ENCODE assay signal across 8 cellular contexts in the genomic region with DNA sequence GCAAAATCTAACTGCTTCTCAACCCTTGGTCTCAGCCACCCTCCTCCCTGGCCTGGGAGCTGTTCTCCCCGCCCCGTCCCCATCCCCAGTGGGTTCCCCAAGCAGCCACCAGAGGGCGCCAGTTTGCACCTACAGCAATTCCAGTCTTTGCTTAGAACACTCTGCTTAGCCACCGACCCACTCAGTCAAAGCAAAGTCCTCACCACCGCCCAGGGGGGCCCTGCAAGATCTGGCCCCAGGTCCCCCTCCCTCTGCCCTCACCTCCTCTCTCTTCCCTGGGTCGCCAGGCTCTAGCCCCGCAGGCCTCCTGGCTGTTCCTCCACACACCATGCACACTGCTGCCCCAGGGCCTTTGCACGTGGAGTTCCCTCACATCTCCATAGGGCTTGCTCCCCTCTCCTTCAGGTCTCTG. TPM values are rescaled to one million over a fixed set of nuclear protein-coding genes. Genes with fewer than 3 reads are reported as not detected.
DNase-seq lines count a peak whose midpoint lies in the region; ATAC-seq and TF ChIP-seq lines count a peak whose summit lies in the region.

No MANE protein-coding gene starts in this region.

- H3K4me1 ChIP-seq in OCI-LY3 (ENCODE audit: low read length) (no peaks in the 10 kb centered on the region), osteoblast (ENCODE audit: insufficient read depth, low read length) (no peaks in the 10 kb centered on the region), upper lobe of left lung (no peaks in the 10 kb centered on the region)

- no peak overlapping the region for H3K9ac ChIP-seq in OCI-LY3 (ENCODE audit: low read length)

- no peak overlapping the region for H3K4me2 ChIP-seq in OCI-LY3 (ENCODE audit: low read length)
- H3K4me2 ChIP-seq in osteoblast (ENCODE audit: insufficient read depth, low read length), result no peak overlapping the region

- H3K4me3 ChIP-seq in BJ (ENCODE audit: low read depth, low read length), result no peak overlapping the region
- H3K4me3 ChIP-seq in OCI-LY3 (ENCODE audit: low read length), result no peak overlapping the region
- H3K4me3 ChIP-seq in fibroblast of the aortic adventitia (ENCODE audit: low read depth, low read length), result no peak overlapping the region
- no peak overlapping the region for H3K4me3 ChIP-seq in osteoblast (ENCODE audit: insufficient read depth, low read length)
- no peak overlapping the region for H3K4me3 ChIP-seq in upper lobe of left lung

- ATAC-seq in activated T-cell treated with anti-CD3 and anti-CD28 coated beads, Interleukin-2, amount 50 U/mL, for 4 hours, result peak; percentile 93 to 96
- peak; percentile 76 to 84 for ATAC-seq in upper lobe of left lung (ENCODE audit: low FRiP score in 2 of 2)

- CTCF ChIA-PET in BJ (lab: Yijun Ruan, JAX), result interaction anchor here (0.6 to 2.2 kb wide), 14 partner anchors 9 to 233 kb away, joined by 3 to 9 read pairs (median 4); a partner anchor contains a TSS

- no peak for TF ChIP-seq EP300 in upper lobe of left lung (IDR thresholded peaks at IDR 0.05)

- WGBS in upper lobe of left lung, 2 donors, result 43 to 54% methylated on average over 6 to 8 of the region's 8 CpGs

- H3K27ac ChIP-seq in OCI-LY3 (ENCODE audit: low read length) (no peak overlapping the region), osteoblast (ENCODE audit: low read depth, low read length) (no peak overlapping the region), upper lobe of left lung (no peak overlapping the region)

- no peak overlapping the region for H2AFZ ChIP-seq in OCI-LY3 (ENCODE audit: low read depth, low read length)
- no peak overlapping the region for H2AFZ ChIP-seq in osteoblast (ENCODE audit: low read length)

- H3K36me3 ChIP-seq in BJ (ENCODE audit: control insufficient read depth, insufficient read depth, low read length), result no peaks in the 10 kb centered on the region
- no peaks in the 10 kb centered on the region for H3K36me3 ChIP-seq in OCI-LY3 (replicated peaks; ENCODE audit: low read depth, low read length)
- no peaks in the 10 kb centered on the region for H3K36me3 ChIP-seq in osteoblast (ENCODE audit: insufficient read depth, low read length)
- H3K36me3 ChIP-seq in upper lobe of left lung, result no peaks in the 10 kb centered on the region

- H3K9me3 ChIP-seq in OCI-LY3 (ENCODE audit: insufficient read depth, low read length) (no peaks in the 10 kb centered on the region), osteoblast (ENCODE audit: low read depth, low read length) (no peaks in the 10 kb centered on the region), upper lobe of left lung (no peaks in the 10 kb centered on the region)

- H3K4me3 Mint-ChIP-seq in activated T-cell treated with anti-CD3 and anti-CD28 coated beads, Interleukin-2, amount 50 U/mL, for 4 hours, result no peak overlapping the region

- no peaks in the 10 kb centered on the region for H4K20me1 ChIP-seq in OCI-LY3 (ENCODE audit: insufficient read depth, low read length)
- H4K20me1 ChIP-seq in osteoblast (ENCODE audit: insufficient read depth, low read length), result peaks cover 2% of the 10 kb centered on the region

- no peaks in the 10 kb centered on the region for H3K9me3 Mint-ChIP-seq in activated T-cell treated with anti-CD3 and anti-CD28 coated beads, Interleukin-2, amount 50 U/mL, for 4 hours

- TF ChIP-seq CTCF in BJ (IDR thresholded peaks at IDR 0.05; ENCODE audit: insufficient read depth, low read depth, low read length) (peak; percentile 87), OCI-LY3 (IDR thresholded peaks at IDR 0.05; ENCODE audit: low read depth, low read length) (peak; percentile 92), fibroblast of the aortic adventitia (IDR thresholded peaks at IDR 0.05; ENCODE audit: insufficient read depth, low read length) (peak; percentile 81), osteoblast (IDR thresholded peaks at IDR 0.05; ENCODE audit: extremely low read depth, low read depth, low read length) (peak; percentile 70), upper lobe of left lung (IDR thresholded peaks at IDR 0.05) (peak; percentile 67 to 93 (median 74))

- POLR2A ChIA-PET in BJ (lab: Charles Lee), result no interaction called here

- no peaks in the 10 kb centered on the region for H3K4me1 Mint-ChIP-seq in activated T-cell treated with anti-CD3 and anti-CD28 coated beads, Interleukin-2, amount 50 U/mL, for 4 hours (ENCODE audit: low read depth)

- H3K79me2 ChIP-seq in OCI-LY3 (ENCODE audit: low read length) (no peaks in the 10 kb centered on the region), osteoblast (ENCODE audit: insufficient read depth, low read length) (no peaks in the 10 kb centered on the region)

- DNase-seq in BJ (ENCODE audit: low read depth), result no peak
- DNase-seq in HCEC 1CT, result peak; percentile 25
- DNase-seq in activated T-cell treated with anti-CD3 and anti-CD28 coated beads, Interleukin-2, amount 50 U/mL, for 4 hours, result peak; percentile 78
- peak; percentile 49 for DNase-seq in fibroblast of the aortic adventitia (ENCODE audit: low read depth)
- DNase-seq in osteoblast (ENCODE audit: insufficient read length, low spot score, missing footprints), result peak; percentile 94
- DNase-seq in upper lobe of left lung, result peak; percentile 77 to 84
- DNase-seq in pons (ENCODE audit: low spot score), result no peak

- H3K27me3 Mint-ChIP-seq in activated T-cell treated with anti-CD3 and anti-CD28 coated beads, Interleukin-2, amount 50 U/mL, for 4 hours (ENCODE audit: low read depth), result no peaks in the 10 kb centered on the region

- H3K27me3 ChIP-seq in BJ (ENCODE audit: control insufficient read depth, insufficient read depth, low read length) (no peaks in the 10 kb centered on the region), OCI-LY3 (ENCODE audit: low read depth, low read length) (no peaks in the 10 kb centered on the region), osteoblast (ENCODE audit: insufficient read depth, low read length) (no peaks in the 10 kb centered on the region), upper lobe of left lung (no peaks in the 10 kb centered on the region)

- H3K36me3 Mint-ChIP-seq in activated T-cell treated with anti-CD3 and anti-CD28 coated beads, Interleukin-2, amount 50 U/mL, for 4 hours (ENCODE audit: insufficient read depth), result peaks cover 2% of the 10 kb centered on the region

- no peak for TF ChIP-seq POLR2A in upper lobe of left lung (IDR thresholded peaks at IDR 0.05)

RNA-seq across cellular contexts. Expression of a gene that starts 12.4 kb away (rescaled TPM):
- 5.7 and 9.9 TPM in 2 replicates for polyA plus RNA-seq in BJ (2011; rRNA removed)
- 4.1 and 8.1 TPM in 2 replicates for polyA minus RNA-seq in BJ (2011; rRNA and poly(A)+ RNA removed)
- total RNA-seq in activated T-cell treated with anti-CD3 and anti-CD28 coated beads, Interleukin-2, amount 50 U/mL, for 4 hours, result 1 to 10 TPM; 5.2 to 6.4 (median 5.6) TPM
- 2.2 and 5.0 TPM in 2 replicates for total RNA-seq in fibroblast of the aortic adventitia (ENCODE audit: low replicate concordance)
- total RNA-seq in osteoblast, result 4.3 and 4.7 TPM in 2 replicates
- total RNA-seq in upper lobe of left lung, result 10 to 100 TPM in 4 of 6 donors, 1 to 10 TPM in 2; 4.7 to 34.6 (median 16.6) TPM

RNA-seq across cellular contexts. Expression of a gene that starts 12.8 kb away (rescaled TPM):
- not detected in 2 replicates for polyA plus RNA-seq in BJ (2011; rRNA removed)
- polyA minus RNA-seq in BJ (2011; rRNA and poly(A)+ RNA removed), result not detected in 2 replicates
- total RNA-seq in activated T-cell treated with anti-CD3 and anti-CD28 coated beads, Interleukin-2, amount 50 U/mL, for 4 hours, result not detected
- total RNA-seq in fibroblast of the aortic adventitia (ENCODE audit: low replicate concordance) (not detected in 2 replicates), osteoblast (not detected in 2 replicates), upper lobe of left lung (not detected)

RNA-seq across cellular contexts. Expression of a gene that starts 26.0 kb away (rescaled TPM):
- 351 and 472 TPM in 2 replicates for polyA plus RNA-seq in BJ (2011; rRNA removed)
- 194 and 410 TPM in 2 replicates for polyA minus RNA-seq in BJ (2011; rRNA and poly(A)+ RNA removed)
- 100 to 1,000 TPM; 187 to 207 (median 196) TPM for total RNA-seq in activated T-cell treated with anti-CD3 and anti-CD28 coated beads, Interleukin-2, amount 50 U/mL, for 4 hours
- total RNA-seq in fibroblast of the aortic adventitia (ENCODE audit: low replicate concordance) (93.3 and 369 TPM in 2 replicates), osteoblast (185 and 216 TPM in 2 replicates), upper lobe of left lung (100 to 1,000 TPM in 2 of 6 donors, 10 to 100 TPM in 4; 38.8 to 173 (median 75.1) TPM)

RNA-seq across cellular contexts. Expression of a gene that starts 40.0 kb away (rescaled TPM):
- polyA plus RNA-seq in BJ (2011; rRNA removed), result 237 and 273 TPM in 2 replicates
- 139 and 184 TPM in 2 replicates for polyA minus RNA-seq in BJ (2011; rRNA and poly(A)+ RNA removed)
- total RNA-seq in activated T-cell treated with anti-CD3 and anti-CD28 coated beads, Interleukin-2, amount 50 U/mL, for 4 hours, result 10 to 100 TPM; 58.6 to 63.8 (median 61.3) TPM
- total RNA-seq in fibroblast of the aortic adventitia (ENCODE audit: low replicate concordance) (23.7 and 140 TPM in 2 replicates), osteoblast (95.2 and 119 TPM in 2 replicates), upper lobe of left lung (100 to 1,000 TPM in 2 of 6 donors, 10 to 100 TPM in 4; 44.6 to 141 (median 96.8) TPM)

RNA-seq across cellular contexts. Expression of a gene that starts 42.1 kb away (rescaled TPM):
- polyA plus RNA-seq in BJ (2011; rRNA removed), result 0.36 and 0.64 TPM in 2 replicates
- 1.5 and 2.0 TPM in 2 replicates for polyA minus RNA-seq in BJ (2011; rRNA and poly(A)+ RNA removed)
- under 1 TPM; 0.11 to 0.14 (median 0.13) TPM for total RNA-seq in activated T-cell treated with anti-CD3 and anti-CD28 coated beads, Interleukin-2, amount 50 U/mL, for 4 hours
- total RNA-seq in fibroblast of the aortic adventitia (ENCODE audit: low replicate concordance), result 1.2 and 2.2 TPM in 2 replicates
- total RNA-seq in osteoblast, result under 0.01 TPM in 2 replicates
- 1 to 10 TPM in 2 of 6 donors, under 1 TPM in 4; 0.15 to 1.4 (median 0.57) TPM for total RNA-seq in upper lobe of left lung

Comparison
In these comparisons a context has a peak if more than half of its experiments do, and no peak if none do; other contexts are left out.
1. DNase-seq: peak in HCEC 1CT (single experiment), activated T-cell treated with anti-CD3 and anti-CD28 coated beads, Interleukin-2, amount 50 U/mL, for 4 hours (single experiment), fibroblast of the aortic adventitia (single experiment), osteoblast (single experiment) and upper lobe of left lung (2 of 2); none in BJ (single experiment) and pons (single experiment).
2. Peak in every context shown above with its lines, with median percentiles within 50 percentile points of each other: CTCF ChIP-seq.